Comparison of ENCODE assay signal across 8 cellular contexts in the genomic region with DNA sequence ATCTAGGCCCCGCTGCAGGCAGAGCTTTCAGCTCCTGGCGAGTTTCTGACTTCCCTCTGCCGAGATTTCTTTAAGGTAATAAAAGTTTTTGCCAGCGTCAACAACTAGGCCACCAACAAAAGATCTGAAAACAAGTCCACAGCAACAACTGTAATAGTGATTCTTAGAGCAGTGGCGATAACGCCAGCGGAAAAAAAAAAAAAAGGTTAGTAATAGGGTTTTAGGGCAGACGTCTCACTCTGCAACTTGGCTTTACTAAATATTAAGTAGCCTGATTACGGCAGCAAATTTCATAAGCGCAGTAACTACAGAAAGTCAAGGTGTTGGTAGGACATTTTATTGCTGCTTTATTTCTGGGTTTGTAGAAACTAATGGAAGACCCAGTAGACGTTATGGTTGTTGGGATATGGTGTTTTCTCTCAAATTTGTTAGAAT. TPM values are rescaled to one million over a fixed set of nuclear protein-coding genes. Genes with fewer than 3 reads are reported as not detected.
DNase-seq lines count a peak whose midpoint lies in the region; ATAC-seq and TF ChIP-seq lines count a peak whose summit lies in the region.

No MANE protein-coding gene starts in this region.

- no peak for ATAC-seq in esophagus mucosa
- ATAC-seq in GM18519 (IDR thresholded peaks at IDR 0.05; ENCODE audit: low FRiP score, unreplicated experiment), result no peak
- no peak for ATAC-seq in GM21447 (IDR thresholded peaks at IDR 0.05; ENCODE audit: unreplicated experiment)

- H3K27me3 ChIP-seq in SU-DHL-6 (ENCODE audit: low read length), result no peaks in the 10 kb centered on the region

- peak overlapping the region; percentile 50 for H2AFZ ChIP-seq in SU-DHL-6 (ENCODE audit: low read depth, low read length, severe bottlenecking)

- H3K9me3 ChIP-seq in SU-DHL-6 (ENCODE audit: insufficient read depth, low read length), result no peaks in the 10 kb centered on the region

- H3K4me2 ChIP-seq in SU-DHL-6 (ENCODE audit: low read depth, low read length, poor library complexity, severe bottlenecking), result peak overlapping the region; percentile 97

- peak overlapping the region; percentile 80 for H3K4me3 ChIP-seq in GM12865 (ENCODE audit: low read depth, low read length)
- peak overlapping the region; percentile 88 for H3K4me3 ChIP-seq in SU-DHL-6 (ENCODE audit: insufficient read depth, low read length, poor library complexity, severe bottlenecking)
- H3K4me3 ChIP-seq in fibroblast of pulmonary artery (replicated peaks; ENCODE audit: low read depth, low read length), result peak overlapping the region; percentile 95

- no peaks in the 10 kb centered on the region for H3K36me3 ChIP-seq in SU-DHL-6 (ENCODE audit: low read length)

- DNase-seq in GM12865 (ENCODE audit: low read depth), result no peak
- peak; percentile 2 for DNase-seq in fibroblast of pulmonary artery (ENCODE audit: low read depth)
- DNase-seq in retina, result peak; percentile 3
- DNase-seq in SHP77 treated with DMSO at 0.1 percent for 48 hours (lab: John Stamatoyannopoulos, UW), result no peak

- peak overlapping the region; percentile 75 for H3K9ac ChIP-seq in SU-DHL-6 (ENCODE audit: low read length)

- peaks cover 39% of the 10 kb centered on the region for H3K79me2 ChIP-seq in SU-DHL-6 (ENCODE audit: insufficient read depth, low read length)

- H3K9me2 ChIP-seq in SU-DHL-6 (replicated peaks; ENCODE audit: insufficient read depth, low read length), result no peaks in the 10 kb centered on the region

- H3K27ac ChIP-seq in SU-DHL-6 (ENCODE audit: low read depth, low read length), result peak overlapping the region; percentile 40

- H4K20me1 ChIP-seq in SU-DHL-6 (ENCODE audit: low read depth, low read length), result no peaks in the 10 kb centered on the region

- TF ChIP-seq CTCF in GM12865 (IDR thresholded peaks at IDR 0.05; ENCODE audit: insufficient read depth, low read depth, low read length, missing control alignments) (no peak), SU-DHL-6 (IDR thresholded peaks at IDR 0.05; ENCODE audit: insufficient read depth, low read length, poor library complexity, severe bottlenecking) (no peak), fibroblast of pulmonary artery (IDR thresholded peaks at IDR 0.05; ENCODE audit: low read length, missing control alignments) (no peak)

- peaks cover 24% of the 10 kb centered on the region for H3F3A ChIP-seq in SU-DHL-6 (ENCODE audit: insufficient read depth)

RNA-seq across cellular contexts. Expression of gene SLC30A6, which starts 0.5 kb away (rescaled TPM):
- 12.0 TPM for total RNA-seq in esophagus mucosa

Comparison
In these comparisons a context has a peak if more than half of its experiments do, and no peak if none do; other contexts are left out.
1. DNase-seq: peak in fibroblast of pulmonary artery (single experiment) and retina (single experiment); none in GM12865 (single experiment) and SHP77 treated with DMSO at 0.1 percent for 48 hours (single experiment).
2. Peak in every context shown above with its lines, with median percentiles within 50 percentile points of each other: H3K4me3 ChIP-seq.